12 cellular contexts compared by ENCODE assay signal in the genomic region with DNA sequence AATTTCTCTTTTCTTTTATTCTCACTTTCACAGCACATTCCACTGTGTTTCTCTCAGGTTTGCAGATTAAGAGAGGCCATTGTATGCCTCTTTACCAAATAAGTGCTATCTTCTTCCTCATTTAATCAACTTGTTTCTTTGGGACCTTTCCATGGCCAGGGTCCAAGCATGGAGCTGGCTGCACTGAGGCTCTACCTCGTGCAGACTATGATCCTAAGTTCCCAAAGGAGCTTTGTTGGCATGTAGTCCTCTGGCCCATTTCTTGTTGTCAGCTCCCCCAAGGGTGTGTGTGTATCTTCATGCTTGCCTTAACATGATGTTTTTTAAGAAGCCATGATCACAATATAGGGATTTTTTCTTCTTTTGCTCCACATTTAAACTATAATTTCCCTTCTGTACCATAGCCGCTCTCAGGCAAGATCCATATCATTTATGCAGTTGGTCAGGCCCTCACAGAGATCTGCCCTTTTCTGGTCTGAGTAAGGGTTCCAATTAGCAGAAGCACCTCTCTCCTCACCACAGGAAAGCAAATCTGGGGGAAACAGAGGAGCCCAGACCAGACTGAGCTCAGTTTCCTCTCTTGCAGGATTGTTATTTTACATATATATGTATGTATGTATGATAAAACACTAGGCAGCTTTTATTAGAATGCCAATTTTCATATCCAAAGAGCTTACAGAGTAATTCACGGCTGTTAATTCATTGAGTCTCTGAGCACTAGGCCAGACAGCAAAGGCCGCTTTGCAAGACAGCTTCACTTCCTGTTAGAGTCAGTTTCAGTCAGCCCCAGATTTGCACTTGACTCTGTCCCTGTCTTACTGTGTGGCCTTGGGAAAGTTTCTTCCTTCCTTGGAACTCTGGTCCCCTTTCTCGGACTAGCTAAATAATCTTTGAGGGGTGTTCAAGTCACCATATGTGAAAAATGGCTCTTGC. TPM values are rescaled to one million over a fixed set of nuclear protein-coding genes. Genes with fewer than 3 reads are reported as not detected.
A peak's percentile ranks its signal among the peaks of the same experiment; 100 is the strongest.
DNase-seq lines count a peak whose midpoint lies in the region; ATAC-seq and TF ChIP-seq lines count a peak whose summit lies in the region.
"Had no signal": no experiment of that assay in that cellular context is flagged by ENCODE, and none has a peak within 500 bp of the region (broad histone marks: within the 10 kb centered on the region; RNA-seq: fewer than 3 reads in every experiment).

No MANE protein-coding gene starts in this region.

- no peaks in the 10 kb centered on the region for H3K9me3 Mint-ChIP-seq in memory B cell

- no peak overlapping the region for H2AFZ ChIP-seq in MM.1S (ENCODE audit: low read length)
- H2AFZ ChIP-seq: hepatocyte had no signal

- H3K9ac ChIP-seq in MM.1S (ENCODE audit: low read length) = no peak overlapping the region

- peaks cover 9% of the 10 kb centered on the region for H3K4me1 Mint-ChIP-seq in memory B cell

- H3K27ac Mint-ChIP-seq in memory B cell = peak overlapping the region; percentile 31

- H3K27ac ChIP-seq in MM.1S (ENCODE audit: low read length) = no peak overlapping the region
- H3K27ac ChIP-seq: hepatocyte had no signal

- no peak overlapping the region for H3K4me3 ChIP-seq in MM.1S (ENCODE audit: low read length)
- H3K4me3 ChIP-seq in foreskin fibroblast (ENCODE audit: low read depth in 1 of 2, low read length in 2 of 2) = no peak overlapping the region
- H3K4me3 ChIP-seq: hepatocyte had no signal

- H4K20me1 ChIP-seq in MM.1S (ENCODE audit: insufficient read depth, low read length) = no peaks in the 10 kb centered on the region

- peak; percentile 16 for DNase-seq in MM.1S
- DNase-seq in memory B cell (ENCODE audit: low spot score in 2 of 2) = no peak
- DNase-seq in mesenteric fat pad (ENCODE audit: low spot score) = no peak
- DNase-seq in foreskin fibroblast = no peak
- no peak for DNase-seq in COLO829 (ENCODE audit: low spot score)
- DNase-seq: activated effector memory CD4-positive, alpha-beta T cell treated with anti-CD3 and anti-CD28 coated beads, Interleukin-2, amount 50 U/mL, for 16 hours; BE2C; stimulated activated CD4-positive, alpha-beta T cell treated with anti-CD3 and anti-CD28 coated beads, Interleukin-12 subunit alpha, Interleukin-12 subunit beta, amount 100 ng/mL, for 4 hours had no signal

- H3K79me2 ChIP-seq in MM.1S (ENCODE audit: low read length) = no peaks in the 10 kb centered on the region
- H3K79me2 ChIP-seq: hepatocyte had no signal

- H3K36me3 ChIP-seq in MM.1S (replicated peaks; ENCODE audit: insufficient read depth, low read length) = no peaks in the 10 kb centered on the region
- H3K36me3 ChIP-seq: BE2C had no signal

- H3K4me2 ChIP-seq in MM.1S (ENCODE audit: low read depth, low read length) = no peak overlapping the region
- H3K4me2 ChIP-seq: hepatocyte had no signal

- peak; percentile 87 for ATAC-seq in GM18498 (IDR thresholded peaks at IDR 0.05; ENCODE audit: unreplicated experiment)
- ATAC-seq in GM21528 (IDR thresholded peaks at IDR 0.05; ENCODE audit: low FRiP score, unreplicated experiment) = peak; percentile 58
- ATAC-seq in memory B cell (ENCODE audit: low read depth) = no peak
- no peak for ATAC-seq in GM21360 (IDR thresholded peaks at IDR 0.05; ENCODE audit: unreplicated experiment)

- H3F3A ChIP-seq in MM.1S (ENCODE audit: insufficient read depth, low read length) = no peaks in the 10 kb centered on the region

- no peak overlapping the region for H3K4me3 Mint-ChIP-seq in memory B cell

- TF ChIP-seq CTCF in MM.1S (IDR thresholded peaks at IDR 0.05; ENCODE audit: low read length) (no peak), foreskin fibroblast (IDR thresholded peaks at IDR 0.05; ENCODE audit: low read depth, low read length) (no peak)

- H3K27me3 Mint-ChIP-seq in memory B cell = no peaks in the 10 kb centered on the region

- H3K9me3 ChIP-seq in MM.1S (replicated peaks; ENCODE audit: insufficient read depth, low read length) = no peaks in the 10 kb centered on the region
- H3K9me3 ChIP-seq: BE2C had no signal

- peaks cover 48% of the 10 kb centered on the region for H3K36me3 Mint-ChIP-seq in memory B cell

- no peaks in the 10 kb centered on the region for H3K9me2 ChIP-seq in MM.1S (replicated peaks; ENCODE audit: insufficient read depth, low read length)

- peaks cover 10% of the 10 kb centered on the region for H3K4me1 ChIP-seq in MM.1S (ENCODE audit: low read length)

- no peaks in the 10 kb centered on the region for H3K27me3 ChIP-seq in MM.1S (replicated peaks; ENCODE audit: insufficient read depth, low read length)
- H3K27me3 ChIP-seq: BE2C, hepatocyte had no signal

RNA-seq across cellular contexts. Expression of gene CYB5R2, which starts 34.3 kb away (rescaled TPM):
- 4.2 TPM for total RNA-seq in mesenteric fat pad

Comparison
In these comparisons a context has a peak if more than half of its experiments do, and no peak if none do; other contexts are left out.
1. ATAC-seq: peak in GM18498 (single experiment) and GM21528 (single experiment); none in memory B cell (single experiment) and GM21360 (single experiment).